Comparison of ENCODE assay signal across 1 cellular context in genomic region chr4:5887011-5887360, GRCh38.
TF ChIP-seq lines count a peak whose summit lies in the region.

No MANE protein-coding gene starts in this region.

TF ChIP-seq in H1, 55 proteins besides CTCF, POLR2A, EP300 and RAD21:
- TF ChIP-seq SIX5 (IDR thresholded peaks at IDR 0.05; ENCODE audit: low read depth, low read length) (no peak), TAF7 (optimal IDR thresholded peaks at IDR 0.05; ENCODE audit: borderline replicate concordance, low read depth, low read length) (no peak), CHD7 (IDR thresholded peaks at IDR 0.05; ENCODE audit: insufficient replicate concordance, low read length) (no peak), POLR2AphosphoS5 (IDR thresholded peaks at IDR 0.05; ENCODE audit: low read depth, low read length) (no peak), CHD1 (IDR thresholded peaks at IDR 0.05; ENCODE audit: low read depth, low read length) (no peak), CEBPB (IDR thresholded peaks at IDR 0.05; ENCODE audit: low read depth, low read length) (no peak), SAP30 (IDR thresholded peaks at IDR 0.05; ENCODE audit: insufficient read depth, insufficient replicate concordance, low read length) (no peak), YY1 (IDR thresholded peaks at IDR 0.05; ENCODE audit: low read depth, low read length) (no peak)
